Comparison of ENCODE assay signal across 9 cellular contexts in the genomic region with DNA sequence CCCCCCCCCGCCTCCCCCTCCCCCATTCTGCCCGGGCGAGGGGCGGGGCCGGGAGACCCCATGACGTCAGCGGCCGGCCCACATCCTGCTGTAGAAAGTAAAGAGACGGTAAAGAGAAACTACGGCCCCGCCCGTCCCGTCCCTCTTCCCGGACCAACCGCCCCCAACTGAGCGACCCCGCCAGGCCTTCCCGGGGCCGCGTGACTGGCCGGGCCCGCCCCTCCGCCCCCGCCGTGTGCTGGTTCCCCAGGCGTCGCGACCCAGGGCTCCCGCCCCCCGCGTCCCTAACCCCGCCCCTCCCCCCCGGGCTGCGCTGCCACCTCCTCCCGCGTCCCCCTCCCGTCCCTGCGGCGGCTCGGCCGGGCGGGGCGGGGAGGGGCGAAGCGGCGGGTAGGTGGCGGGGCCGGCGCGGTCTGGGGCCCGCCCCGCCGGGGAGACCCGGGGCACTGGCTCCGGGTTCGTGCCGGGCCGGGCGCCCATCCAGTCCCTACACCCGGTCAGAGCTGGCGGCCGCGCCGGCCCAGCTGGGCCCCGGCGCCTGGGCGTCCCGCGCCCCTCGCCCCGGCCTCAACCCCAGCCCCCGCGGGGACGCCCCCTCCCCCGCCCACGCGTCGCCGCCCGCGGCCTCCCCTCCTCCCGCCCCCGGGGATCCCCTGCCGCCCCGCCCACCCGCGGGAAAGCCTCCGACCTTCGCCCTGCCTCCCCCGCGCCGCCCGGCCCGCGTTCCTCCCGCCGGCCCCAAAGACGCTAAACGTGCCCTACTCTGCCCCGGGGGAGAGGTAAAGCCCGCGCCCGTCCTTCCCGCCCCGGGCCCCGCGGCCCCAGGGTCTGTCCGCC. TPM values are rescaled to one million over a fixed set of nuclear protein-coding genes. Genes with fewer than 3 reads are reported as not detected.
A peak's percentile ranks its signal among the peaks of the same experiment; 100 is the strongest.
DNase-seq lines count a peak whose midpoint lies in the region; ATAC-seq, FAIRE-seq and TF ChIP-seq lines count a peak whose summit lies in the region.
"Had no signal": no experiment of that assay in that cellular context is flagged by ENCODE, and none has a peak within 500 bp of the region (broad histone marks: within the 10 kb centered on the region; RNA-seq: fewer than 3 reads in every experiment).

No MANE protein-coding gene starts in this region.

- H3K4me1 ChIP-seq in BLaER1: peaks cover 33% of the 10 kb centered on the region

- H3K4me3 ChIP-seq in BLaER1: peak overlapping the region; percentile 82

- H3K27me3 ChIP-seq in BLaER1: no peaks in the 10 kb centered on the region

- DNase-seq in GM19239 (ENCODE audit: insufficient read length, low spot score) (peak; percentile 91), NCI-H524 (lab: John Stamatoyannopoulos, UW) (peak; percentile 86 to 90), chondrocyte (ENCODE audit: low spot score) (peak; percentile 99), left colon (peak; percentile 97 to 98)
- DNase-seq in activated CD4-positive, alpha-beta T cell treated with anti-CD3 and anti-CD28 coated beads for 36 hours: peak; percentile 99
- DNase-seq in stimulated activated CD4-positive, alpha-beta T cell treated with anti-CD3 and anti-CD28 coated beads, Interleukin-2, amount 100 ng/mL, for 4 hours (ENCODE audit: low read depth): peak; percentile 93

- H4K20me1 ChIP-seq in BLaER1: peaks cover 31% of the 10 kb centered on the region

- H3K9me3 Mint-ChIP-seq in activated CD4-positive, alpha-beta T cell treated with anti-CD3 and anti-CD28 coated beads for 36 hours (ENCODE audit: low read depth): peaks cover 7% of the 10 kb centered on the region
- peaks cover 5% of the 10 kb centered on the region for H3K9me3 Mint-ChIP-seq in chondrocyte (ENCODE audit: low read depth)

- peak overlapping the region; percentile 98 for H3K27ac Mint-ChIP-seq in activated CD4-positive, alpha-beta T cell treated with anti-CD3 and anti-CD28 coated beads for 36 hours
- H3K27ac Mint-ChIP-seq in chondrocyte (ENCODE audit: unreplicated experiment): peak overlapping the region; percentile 98

- peak; percentile 4 for FAIRE-seq in GM19239 (lab: Jason Lieb, UNC)
- FAIRE-seq: colon had no signal

- no peak overlapping the region for H3K4me2 ChIP-seq in BLaER1

- TF ChIP-seq CTCF in chondrocyte (IDR thresholded peaks at IDR 0.05): no peak

- H3K36me3 Mint-ChIP-seq in activated CD4-positive, alpha-beta T cell treated with anti-CD3 and anti-CD28 coated beads for 36 hours (ENCODE audit: low read depth): peaks cover 44% of the 10 kb centered on the region
- H3K36me3 Mint-ChIP-seq in chondrocyte (ENCODE audit: low read depth): peaks cover 7% of the 10 kb centered on the region

- H3K4me1 Mint-ChIP-seq in activated CD4-positive, alpha-beta T cell treated with anti-CD3 and anti-CD28 coated beads for 36 hours: peaks cover 39% of the 10 kb centered on the region
- peaks cover 63% of the 10 kb centered on the region for H3K4me1 Mint-ChIP-seq in chondrocyte (ENCODE audit: low read depth)

- peaks cover 2% of the 10 kb centered on the region for H3K36me3 ChIP-seq in BLaER1

- peak overlapping the region; percentile 96 for H3K4me3 Mint-ChIP-seq in activated CD4-positive, alpha-beta T cell treated with anti-CD3 and anti-CD28 coated beads for 36 hours
- H3K4me3 Mint-ChIP-seq in chondrocyte (ENCODE audit: unreplicated experiment): peak overlapping the region; percentile 80

- peak overlapping the region; percentile 62 for H3K27ac ChIP-seq in BLaER1

- H3K9ac ChIP-seq in BLaER1: peak overlapping the region; percentile 76

- ATAC-seq in HG03439 (IDR thresholded peaks at IDR 0.05; ENCODE audit: unreplicated experiment) (peak; percentile 58), left colon (peak; percentile 76)
- ATAC-seq in activated CD4-positive, alpha-beta T cell treated with anti-CD3 and anti-CD28 coated beads for 36 hours: peak; percentile 77

- intact Hi-C loops in activated CD4-positive, alpha-beta T cell treated with anti-CD3 and anti-CD28 coated beads for 36 hours (cut with DNase I, micrococcal nuclease): loop anchor here (1.0 to 10.0 kb wide), 15 partner anchors 41 to 1701 kb away; partner anchors contain the start of genes RANBP9 (in 1 of the 2), SIRT5 (in 1 of the 2), SMIM13 (in 1 of the 2) and TFAP2A (in 1 of the 2)
- intact Hi-C loops in left colon (cut with DNase I, micrococcal nuclease): loop anchor here in 1 of 2 donors (5.0 kb wide), 1 partner anchor 239 kb away; no protein-coding TSS in a partner anchor

- H3K9me3 ChIP-seq in BLaER1: no peaks in the 10 kb centered on the region

- POLR2A ChIA-PET in activated CD4-positive, alpha-beta T cell treated with anti-CD3 and anti-CD28 coated beads for 36 hours (lab: Charles Lee): no interaction called here

- H3K27me3 Mint-ChIP-seq in activated CD4-positive, alpha-beta T cell treated with anti-CD3 and anti-CD28 coated beads for 36 hours: no peaks in the 10 kb centered on the region
- H3K27me3 Mint-ChIP-seq in chondrocyte (ENCODE audit: low read depth): no peaks in the 10 kb centered on the region

- CTCF ChIA-PET in activated CD4-positive, alpha-beta T cell treated with anti-CD3 and anti-CD28 coated beads for 36 hours (lab: Charles Lee): interaction anchor here (0.6 kb wide), 1 partner anchor 1580 kb away, joined by 3 read pairs; no protein-coding TSS in a partner anchor

RNA-seq across cellular contexts. Expression of gene HIVEP1, which starts 0.6 kb away (rescaled TPM):
- total RNA-seq in activated CD4-positive, alpha-beta T cell treated with anti-CD3 and anti-CD28 coated beads for 36 hours: 10 to 100 TPM; 45.9 to 71.6 TPM
- 34.2 to 49.7 TPM (median 44.6 TPM) in 3 replicates for total RNA-seq in chondrocyte
- total RNA-seq in left colon: 10 to 100 TPM; 27.2 to 33.3 TPM

Comparison
In these comparisons a context has a peak if more than half of its experiments do, and no peak if none do; other contexts are left out.
1. Peak in every context shown above with its lines: DNase-seq, ATAC-seq, H3K4me3 ChIP-seq and H3K27ac ChIP-seq.